ENCODE assay signal across 21 cellular contexts in genomic region chr5:137672001-137672400, GRCh38.
DNase-seq lines count a peak whose midpoint lies in the region; ATAC-seq and TF ChIP-seq lines count a peak whose summit lies in the region.
"Had no signal": no experiment of that assay in that cellular context is flagged by ENCODE, and none has a peak within 500 bp of the region (broad histone marks: within the 10 kb centered on the region; RNA-seq: fewer than 3 reads in every experiment).

No MANE protein-coding gene starts in this region.

- peaks cover 0 to 5% (median 2%) of the 10 kb centered on the region in 4 donors for H3K36me3 ChIP-seq in stomach
- H3K36me3 ChIP-seq in H7 (replicated peaks; ENCODE audit: control insufficient read depth, insufficient read depth, low read length), result no peaks in the 10 kb centered on the region
- H3K36me3 ChIP-seq: HAP-1, SJSA1 had no signal

- no peak for ATAC-seq in activated CD8-positive, alpha-beta T cell treated with anti-CD3 and anti-CD28 coated beads, Interleukin-2, amount 10 ng/mL, durations not matched to agents 7 days and 5 days
- ATAC-seq: Panc1 had no signal

- peaks cover 9% of the 10 kb centered on the region for H3K36me3 Mint-ChIP-seq in activated CD8-positive, alpha-beta T cell treated with anti-CD3 and anti-CD28 coated beads, Interleukin-2, amount 10 ng/mL, durations not matched to agents 7 days and 5 days (ENCODE audit: low read depth)
- H3K36me3 Mint-ChIP-seq in activated CD4-positive, alpha-beta memory T cell treated with anti-CD3 and anti-CD28 coated beads, Interleukin-2, amount 10 ng/mL, durations not matched to agents 7 days and 5 days (ENCODE audit: low read depth), result no peaks in the 10 kb centered on the region
- H3K36me3 Mint-ChIP-seq: CD14-positive monocyte had no signal

- no peak for TF ChIP-seq CTCF in stomach (IDR thresholded peaks at IDR 0.05)

- POLR2A ChIA-PET in activated CD8-positive, alpha-beta T cell treated with anti-CD3 and anti-CD28 coated beads, Interleukin-2, amount 10 ng/mL, durations not matched to agents 7 days and 5 days (lab: Charles Lee), result no interaction called here
- POLR2A ChIA-PET in activated CD4-positive, alpha-beta memory T cell treated with anti-CD3 and anti-CD28 coated beads, Interleukin-2, amount 10 ng/mL, durations not matched to agents 7 days and 5 days (lab: Charles Lee), result no interaction called here

- no peak overlapping the region for H3K4me3 Mint-ChIP-seq in activated CD8-positive, alpha-beta T cell treated with anti-CD3 and anti-CD28 coated beads, Interleukin-2, amount 10 ng/mL, durations not matched to agents 7 days and 5 days
- H3K4me3 Mint-ChIP-seq in activated CD4-positive, alpha-beta memory T cell treated with anti-CD3 and anti-CD28 coated beads, Interleukin-2, amount 10 ng/mL, durations not matched to agents 7 days and 5 days, result no peak overlapping the region
- H3K4me3 Mint-ChIP-seq: CD14-positive monocyte had no signal

- H3K27me3 ChIP-seq in stomach (no peaks in the 10 kb centered on the region), H7 (ENCODE audit: control insufficient read depth, insufficient read depth, low read length) (no peaks in the 10 kb centered on the region)
- H3K27me3 ChIP-seq: SJSA1 had no signal

- no peaks in the 10 kb centered on the region for H3K27me3 Mint-ChIP-seq in activated CD8-positive, alpha-beta T cell treated with anti-CD3 and anti-CD28 coated beads, Interleukin-2, amount 10 ng/mL, durations not matched to agents 7 days and 5 days (ENCODE audit: low read depth)
- no peaks in the 10 kb centered on the region for H3K27me3 Mint-ChIP-seq in activated CD4-positive, alpha-beta memory T cell treated with anti-CD3 and anti-CD28 coated beads, Interleukin-2, amount 10 ng/mL, durations not matched to agents 7 days and 5 days

- peaks cover 7% of the 10 kb centered on the region for H3K4me1 Mint-ChIP-seq in activated CD8-positive, alpha-beta T cell treated with anti-CD3 and anti-CD28 coated beads, Interleukin-2, amount 10 ng/mL, durations not matched to agents 7 days and 5 days (ENCODE audit: low read depth)
- H3K4me1 Mint-ChIP-seq in activated CD4-positive, alpha-beta memory T cell treated with anti-CD3 and anti-CD28 coated beads, Interleukin-2, amount 10 ng/mL, durations not matched to agents 7 days and 5 days, result peaks cover 2% of the 10 kb centered on the region
- H3K4me1 Mint-ChIP-seq: CD14-positive monocyte had no signal

- TF ChIP-seq POLR2A in stomach (IDR thresholded peaks at IDR 0.05), result no peak

- intact Hi-C loops in stomach (cut with DNase I; ENCODE audit: low total_unique reads), result no loop called here

- H3K27ac Mint-ChIP-seq in activated CD8-positive, alpha-beta T cell treated with anti-CD3 and anti-CD28 coated beads, Interleukin-2, amount 10 ng/mL, durations not matched to agents 7 days and 5 days, result no peak overlapping the region
- H3K27ac Mint-ChIP-seq in activated CD4-positive, alpha-beta memory T cell treated with anti-CD3 and anti-CD28 coated beads, Interleukin-2, amount 10 ng/mL, durations not matched to agents 7 days and 5 days, result no peak overlapping the region
- H3K27ac Mint-ChIP-seq: CD14-positive monocyte had no signal

- peak overlapping the region in 2 of 5 donors; percentile 26 to 38 for H3K27ac ChIP-seq in stomach
- H3K27ac ChIP-seq: HL-60, SJSA1 had no signal

- no peak for TF ChIP-seq EP300 in stomach (IDR thresholded peaks at IDR 0.05)

- 36 to 66% (median 46%) methylated on average over 4 to 6 of the region's 6 CpGs for WGBS in stomach, 5 donors

- H3K4me3 ChIP-seq in stomach (no peak overlapping the region), H7 (ENCODE audit: insufficient read depth, low read depth, low read length) (no peak overlapping the region)
- H3K4me3 ChIP-seq: HAP-1, SJSA1 had no signal

- no peaks in the 10 kb centered on the region for H3K9me3 Mint-ChIP-seq in activated CD8-positive, alpha-beta T cell treated with anti-CD3 and anti-CD28 coated beads, Interleukin-2, amount 10 ng/mL, durations not matched to agents 7 days and 5 days (ENCODE audit: insufficient read depth)
- H3K9me3 Mint-ChIP-seq in activated CD4-positive, alpha-beta memory T cell treated with anti-CD3 and anti-CD28 coated beads, Interleukin-2, amount 10 ng/mL, durations not matched to agents 7 days and 5 days, result no peaks in the 10 kb centered on the region

- peak; percentile 37 for DNase-seq in NCI-H1105 treated with DMSO at 0.1 percent for 48 hours (lab: John Stamatoyannopoulos, UW)
- DNase-seq in NCI-H2196 (lab: John Stamatoyannopoulos, UW; ENCODE audit: unreplicated experiment), result peak; percentile 13
- DNase-seq in cerebellum (ENCODE audit: low spot score), result peak; percentile 87
- DNase-seq in stomach, result peak; percentile 77
- no peak for DNase-seq in H7
- no peak for DNase-seq in activated CD8-positive, alpha-beta T cell treated with anti-CD3 and anti-CD28 coated beads, Interleukin-2, amount 10 ng/mL, durations not matched to agents 7 days and 5 days
- no peak for DNase-seq in activated CD4-positive, alpha-beta memory T cell treated with anti-CD3 and anti-CD28 coated beads, Interleukin-2, amount 10 ng/mL, durations not matched to agents 7 days and 5 days
- DNase-seq: ACHN, AML-193, DMS 273 treated with DMSO at 0.1 percent for 48 hours, DND-41, IMR-90, NCI-H1436 treated with DMSO at 0.1 percent for 48 hours, NCI-H2081, NCI-H226, NCI-H526 had no signal

- no peaks in the 10 kb centered on the region for H3K9me3 ChIP-seq in stomach
- H3K9me3 ChIP-seq: HAP-1, SJSA1 had no signal

- peaks cover 3 to 15% (median 5%) of the 10 kb centered on the region in 4 donors for H3K4me1 ChIP-seq in stomach
- H3K4me1 ChIP-seq: HAP-1, SJSA1 had no signal

- CTCF ChIA-PET in activated CD8-positive, alpha-beta T cell treated with anti-CD3 and anti-CD28 coated beads, Interleukin-2, amount 10 ng/mL, durations not matched to agents 7 days and 5 days (lab: Charles Lee), result interaction anchor here (5.2 to 7.1 kb wide), 2 partner anchors 11 to 70 kb away, joined by 27 to 71 read pairs; no protein-coding TSS in a partner anchor
- CTCF ChIA-PET in activated CD4-positive, alpha-beta memory T cell treated with anti-CD3 and anti-CD28 coated beads, Interleukin-2, amount 10 ng/mL, durations not matched to agents 7 days and 5 days (lab: Charles Lee), result interaction anchor here (1.1 to 1.6 kb wide), 2 partner anchors 12 to 70 kb away, joined by 8 read pairs; no protein-coding TSS in a partner anchor

Comparison
In these comparisons a context has a peak if more than half of its experiments do, and no peak if none do; other contexts are left out.
1. DNase-seq: peak in NCI-H1105 treated with DMSO at 0.1 percent for 48 hours (single experiment), NCI-H2196 (single experiment), cerebellum (single experiment) and stomach (single experiment); none in H7 (single experiment), activated CD8-positive, alpha-beta T cell treated with anti-CD3 and anti-CD28 coated beads, Interleukin-2, amount 10 ng/mL, durations not matched to agents 7 days and 5 days (single experiment) and activated CD4-positive, alpha-beta memory T cell treated with anti-CD3 and anti-CD28 coated beads, Interleukin-2, amount 10 ng/mL, durations not matched to agents 7 days and 5 days (single experiment).